20 cellular contexts compared by ENCODE assay signal in the genomic region with DNA sequence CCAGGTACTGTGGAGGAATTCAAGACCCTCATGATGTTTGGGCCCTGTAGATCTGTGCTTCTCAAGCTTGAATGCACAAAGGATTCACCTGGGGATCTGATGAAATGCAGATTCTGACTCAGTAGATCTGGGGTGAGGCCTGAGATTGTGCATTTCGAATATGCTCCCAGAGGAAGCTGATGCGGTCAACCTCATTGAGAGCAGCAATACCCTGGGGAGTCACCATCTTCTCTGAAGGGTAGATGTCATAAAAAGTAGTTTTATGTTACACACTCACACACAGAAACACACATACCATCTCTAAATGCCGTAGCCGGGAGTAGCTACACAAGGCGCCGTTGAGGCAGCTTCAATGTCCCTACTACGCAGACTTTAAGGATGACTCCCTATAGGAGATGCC. TPM values are rescaled to one million over a fixed set of nuclear protein-coding genes. Genes with fewer than 3 reads are reported as not detected.
DNase-seq lines count a peak whose midpoint lies in the region; ATAC-seq and TF ChIP-seq lines count a peak whose summit lies in the region.
"Had no signal": no experiment of that assay in that cellular context is flagged by ENCODE, and none has a peak within 500 bp of the region (broad histone marks: within the 10 kb centered on the region; RNA-seq: fewer than 3 reads in every experiment).

No MANE protein-coding gene starts in this region.

- no peaks in the 10 kb centered on the region for H3K27me3 ChIP-seq in CD8-positive, alpha-beta T cell (ENCODE audit: insufficient read depth, low read length)

- peak; percentile 60 for ATAC-seq in GM18502 (IDR thresholded peaks at IDR 0.05; ENCODE audit: poor library complexity, unreplicated experiment)
- ATAC-seq in GM21825 (IDR thresholded peaks at IDR 0.05; ENCODE audit: unreplicated experiment): peak; percentile 50
- ATAC-seq in CD8-positive, alpha-beta T cell: no peak
- ATAC-seq: activated T-cell treated with anti-CD3 and anti-CD28 coated beads, Interleukin-2, amount 50 U/mL, for 72 hours; left colon; SK-N-SH treated with all-trans-retinoic acid at 6 μM for 48 hours; stimulated activated naive CD8-positive, alpha-beta T cell treated with anti-CD3 and anti-CD28 coated beads, Interleukin-15, amount 100 ng/mL, for 72 hours had no signal

- no peaks in the 10 kb centered on the region for H3K9me3 ChIP-seq in CD8-positive, alpha-beta T cell (ENCODE audit: low read length)
- H3K9me3 ChIP-seq: HAP-1 had no signal

- H3K36me3 Mint-ChIP-seq in IgD-negative memory B cell (peaks cover 7% of the 10 kb centered on the region), nephron (ENCODE audit: low read depth) (peaks cover 5% of the 10 kb centered on the region), osteocyte (ENCODE audit: unreplicated experiment) (peaks cover 4% of the 10 kb centered on the region)
- H3K36me3 Mint-ChIP-seq in CD8-positive, alpha-beta T cell: no peaks in the 10 kb centered on the region

- no peak overlapping the region for H3K27ac ChIP-seq in CD8-positive, alpha-beta T cell (ENCODE audit: low read depth, low read length)
- H3K27ac ChIP-seq: PC-9 had no signal

- no peak for TF ChIP-seq CTCF in nephron (IDR thresholded peaks at IDR 0.05; ENCODE audit: unreplicated experiment in 3 of 3)
- no peak for TF ChIP-seq CTCF in CD8-positive, alpha-beta T cell (IDR thresholded peaks at IDR 0.05)
- TF ChIP-seq CTCF in osteocyte (IDR thresholded peaks at IDR 0.05): no peak

- H3K4me3 Mint-ChIP-seq in IgD-negative memory B cell: peak overlapping the region in 3 of 4 donors; percentile 3 to 68 (median 47)
- no peak overlapping the region for H3K4me3 Mint-ChIP-seq in nephron
- no peak overlapping the region for H3K4me3 Mint-ChIP-seq in CD8-positive, alpha-beta T cell
- H3K4me3 Mint-ChIP-seq in osteocyte (ENCODE audit: unreplicated experiment): no peak overlapping the region
- H3K4me3 Mint-ChIP-seq: activated CD4-positive, alpha-beta memory T cell treated with anti-CD3 and anti-CD28 coated beads, Interleukin-2, amount 10 ng/mL, durations not matched to agents 7 days and 5 days; activated T-cell treated with anti-CD3 and anti-CD28 coated beads, Interleukin-2, amount 50 U/mL, for 72 hours; endodermal cell; stimulated activated naive CD8-positive, alpha-beta T cell treated with anti-CD3 and anti-CD28 coated beads, Interleukin-15, amount 100 ng/mL, for 72 hours had no signal

- DNase-seq in CD8-positive, alpha-beta T cell: no peak
- no peak for DNase-seq in stimulated activated CD4-positive, alpha-beta T cell treated with anti-CD3 and anti-CD28 coated beads, Interleukin-4, amount 100 ng/mL, for 1 hour
- no peak for DNase-seq in osteocyte (ENCODE audit: extremely low spot score, unreplicated experiment)
- no peak for DNase-seq in DMS 273 (lab: John Stamatoyannopoulos, UW; ENCODE audit: unreplicated experiment)
- DNase-seq: activated CD4-positive, alpha-beta memory T cell treated with anti-CD3 and anti-CD28 coated beads, Interleukin-2, amount 10 ng/mL, durations not matched to agents 7 days and 5 days; activated T-cell treated with anti-CD3 and anti-CD28 coated beads, Interleukin-2, amount 50 U/mL, for 72 hours; cerebellar nuclear complex; endodermal cell; left colon; NCI-H187 treated with DMSO at 0.1 percent for 48 hours; NCI-H524 treated with DMSO at 0.1 percent for 48 hours; PC-9; stimulated activated naive CD8-positive, alpha-beta T cell treated with anti-CD3 and anti-CD28 coated beads, Interleukin-15, amount 100 ng/mL, for 72 hours had no signal

- POLR2A ChIA-PET in CD8-positive, alpha-beta T cell (lab: Charles Lee): interaction anchor here (0.9 kb wide), 1 partner anchor 112 kb away, joined by 3 read pairs; no protein-coding TSS in a partner anchor

- no peaks in the 10 kb centered on the region for H3K4me1 ChIP-seq in CD8-positive, alpha-beta T cell (ENCODE audit: insufficient read depth, low read length)
- H3K4me1 ChIP-seq: HAP-1 had no signal

- intact Hi-C loops in CD8-positive, alpha-beta T cell (cut with DNase I, micrococcal nuclease): no loop called here

- H3K9me3 Mint-ChIP-seq in IgD-negative memory B cell (peaks cover 2 to 8% (median 3%) of the 10 kb centered on the region in 3 donors), nephron (peaks cover 4% of the 10 kb centered on the region), osteocyte (ENCODE audit: unreplicated experiment) (peaks cover 7% of the 10 kb centered on the region)
- peaks cover 4% of the 10 kb centered on the region for H3K9me3 Mint-ChIP-seq in CD8-positive, alpha-beta T cell

- peak overlapping the region in 2 of 3 donors; percentile 0 to 85 for H3K27ac Mint-ChIP-seq in IgD-negative memory B cell
- H3K27ac Mint-ChIP-seq in nephron: peak overlapping the region; percentile 34 to 70 (median 67)
- H3K27ac Mint-ChIP-seq in CD8-positive, alpha-beta T cell: no peak overlapping the region
- no peak overlapping the region for H3K27ac Mint-ChIP-seq in osteocyte (ENCODE audit: unreplicated experiment)
- H3K27ac Mint-ChIP-seq: activated CD4-positive, alpha-beta memory T cell treated with anti-CD3 and anti-CD28 coated beads, Interleukin-2, amount 10 ng/mL, durations not matched to agents 7 days and 5 days; activated T-cell treated with anti-CD3 and anti-CD28 coated beads, Interleukin-2, amount 50 U/mL, for 72 hours; endodermal cell; progenitor cell of endocrine pancreas had no signal

- H3K27me3 Mint-ChIP-seq in IgD-negative memory B cell (peaks cover 2% of the 10 kb centered on the region), nephron (ENCODE audit: low read depth) (no peaks in the 10 kb centered on the region), osteocyte (ENCODE audit: unreplicated experiment) (no peaks in the 10 kb centered on the region)
- H3K27me3 Mint-ChIP-seq in CD8-positive, alpha-beta T cell (ENCODE audit: low read depth): no peaks in the 10 kb centered on the region
- H3K27me3 Mint-ChIP-seq: activated CD4-positive, alpha-beta memory T cell treated with anti-CD3 and anti-CD28 coated beads, Interleukin-2, amount 10 ng/mL, durations not matched to agents 7 days and 5 days; progenitor cell of endocrine pancreas; stimulated activated naive CD8-positive, alpha-beta T cell treated with anti-CD3 and anti-CD28 coated beads, Interleukin-15, amount 100 ng/mL, for 72 hours had no signal

- H3K4me3 ChIP-seq in CD8-positive, alpha-beta T cell (ENCODE audit: low read depth, low read length): no peak overlapping the region
- H3K4me3 ChIP-seq: HAP-1, PC-9 had no signal

- CTCF ChIA-PET in CD8-positive, alpha-beta T cell (lab: Charles Lee): no interaction called here

- H3K4me1 Mint-ChIP-seq in IgD-negative memory B cell (peaks cover 45 to 49% (median 48%) of the 10 kb centered on the region in 3 donors), nephron (peaks cover 35% of the 10 kb centered on the region), osteocyte (ENCODE audit: unreplicated experiment) (peaks cover 6% of the 10 kb centered on the region)
- no peaks in the 10 kb centered on the region for H3K4me1 Mint-ChIP-seq in CD8-positive, alpha-beta T cell (ENCODE audit: low read depth)
- H3K4me1 Mint-ChIP-seq: activated CD4-positive, alpha-beta memory T cell treated with anti-CD3 and anti-CD28 coated beads, Interleukin-2, amount 10 ng/mL, durations not matched to agents 7 days and 5 days; stimulated activated naive CD8-positive, alpha-beta T cell treated with anti-CD3 and anti-CD28 coated beads, Interleukin-15, amount 100 ng/mL, for 72 hours had no signal

- no peaks in the 10 kb centered on the region for H3K36me3 ChIP-seq in CD8-positive, alpha-beta T cell (ENCODE audit: insufficient read depth, low read length)
- H3K36me3 ChIP-seq: HAP-1 had no signal

RNA-seq across cellular contexts. Expression of gene CPEB4, which starts 55.8 kb away (rescaled TPM):
- polyA plus RNA-seq in IgD-negative memory B cell: 8.4 TPM
- total RNA-seq in CD8-positive, alpha-beta T cell: 10 to 100 TPM; 21.7 to 24.3 TPM
- total RNA-seq in osteocyte: 37.6 and 38.6 TPM in 2 replicates

Comparison
In these comparisons a context has a peak if more than half of its experiments do, and no peak if none do; other contexts are left out.
1. H3K27ac Mint-ChIP-seq: peak in IgD-negative memory B cell (2 of 3) and nephron (3 of 3); none in CD8-positive, alpha-beta T cell (single experiment) and osteocyte (single experiment).
2. H3K4me3 Mint-ChIP-seq: peak in IgD-negative memory B cell (3 of 4); none in nephron (0 of 3), CD8-positive, alpha-beta T cell (single experiment) and osteocyte (single experiment).